ENCODE assay signal across 16 cellular contexts in genomic region chr5:150434502-150434901, GRCh38. TPM values are rescaled to one million over a fixed set of nuclear protein-coding genes. Genes with fewer than 3 reads are reported as not detected.
DNase-seq lines count a peak whose midpoint lies in the region; ATAC-seq, FAIRE-seq and TF ChIP-seq lines count a peak whose summit lies in the region.
"Had no signal": no experiment of that assay in that cellular context is flagged by ENCODE, and none has a peak within 500 bp of the region (broad histone marks: within the 10 kb centered on the region; RNA-seq: fewer than 3 reads in every experiment).

No MANE protein-coding gene starts in this region.

- no peak overlapping the region for H2AK9ac ChIP-seq in IMR-90 (replicated peaks; ENCODE audit: low read depth, low read length, poor library complexity)

- H3K4me1 Mint-ChIP-seq in activated CD4-positive, alpha-beta T cell treated with anti-CD3 and anti-CD28 coated beads, Interleukin-2, amount 10 ng/mL, durations not matched to agents 24 days and 14 days = peaks cover 8% of the 10 kb centered on the region

- H3K9me3 Mint-ChIP-seq in activated CD4-positive, alpha-beta T cell treated with anti-CD3 and anti-CD28 coated beads, Interleukin-2, amount 10 ng/mL, durations not matched to agents 24 days and 14 days = no peaks in the 10 kb centered on the region

- H4K8ac ChIP-seq in IMR-90 (ENCODE audit: low read depth in 2 of 2, low read length in 2 of 2) = no peak overlapping the region

- POLR2A ChIA-PET in IMR-90 (lab: Charles Lee; ENCODE audit: unreplicated experiment) = no interaction called here

- no peaks in the 10 kb centered on the region for H3K36me3 ChIP-seq in IMR-90 (ENCODE audit: control insufficient read depth, insufficient read depth, low read length)
- no peaks in the 10 kb centered on the region for H3K36me3 ChIP-seq in bronchial epithelial cell (ENCODE audit: control insufficient read depth, insufficient read depth, low read length)
- H3K36me3 ChIP-seq in keratinocyte (ENCODE audit: control insufficient read depth in 2 of 2, extremely low read depth in 1 of 2, insufficient read depth in 2 of 2, low read length in 2 of 2) = no peaks in the 10 kb centered on the region
- no peaks in the 10 kb centered on the region for H3K36me3 ChIP-seq in esophagus squamous epithelium

- no peak overlapping the region for H3K27ac Mint-ChIP-seq in activated CD4-positive, alpha-beta T cell treated with anti-CD3 and anti-CD28 coated beads, Interleukin-2, amount 10 ng/mL, durations not matched to agents 24 days and 14 days

- ATAC-seq in IMR-90 (ENCODE audit: low read depth) (peak; percentile 87), HG03354 (IDR thresholded peaks at IDR 0.05; ENCODE audit: poor library complexity, severe bottlenecking, unreplicated experiment) (no peak)

- CTCF ChIA-PET in IMR-90 (lab: Yijun Ruan, JAX) = interaction anchor here (1.3 kb wide), 1 partner anchor 57 kb away, joined by 3 read pairs; no protein-coding TSS in a partner anchor

- no peak for FAIRE-seq in bronchial epithelial cell (lab: Jason Lieb, UNC)
- peak; percentile 75 for FAIRE-seq in keratinocyte (lab: Jason Lieb, UNC)

- H3K79me1 ChIP-seq in IMR-90 (ENCODE audit: low read depth in 1 of 2, low read length in 2 of 2) = no peaks in the 10 kb centered on the region

- no peaks in the 10 kb centered on the region for H3K27me3 ChIP-seq in IMR-90 (ENCODE audit: control insufficient read depth, insufficient read depth, low read length)
- H3K27me3 ChIP-seq in bronchial epithelial cell (ENCODE audit: control insufficient read depth, insufficient read depth, low read length) = no peaks in the 10 kb centered on the region
- H3K27me3 ChIP-seq in keratinocyte (ENCODE audit: control insufficient read depth, extremely low read depth, insufficient read depth, low read length) = no peaks in the 10 kb centered on the region
- no peaks in the 10 kb centered on the region for H3K27me3 ChIP-seq in esophagus squamous epithelium

- dilution Hi-C loops in IMR-90 (cut with HindIII; ENCODE audit: low sequenced_read_pairs, unreplicated experiment) (no loop called here), keratinocyte (cut with MboI; ENCODE audit: extremely low pct_ligation_motif_present, low sequenced_read_pairs) (no loop called here)

- no TSS peak for BruUV-seq in IMR-90 (replicated peaks; lab: Mats Ljungman, UMichigan)

- H3K4me1 ChIP-seq in IMR-90 (ENCODE audit: control insufficient read depth, insufficient read depth, low read length) = peaks cover 5% of the 10 kb centered on the region
- peaks cover 25% of the 10 kb centered on the region for H3K4me1 ChIP-seq in keratinocyte (ENCODE audit: control insufficient read depth, extremely low read depth, insufficient read depth, low read length)
- peaks cover 3 to 23% (median 10%) of the 10 kb centered on the region in 3 donors for H3K4me1 ChIP-seq in esophagus squamous epithelium

- peak; percentile 93 for DNase-seq in AG08396 (ENCODE audit: low spot score)
- peak; percentile 98 for DNase-seq in IMR-90
- DNase-seq in bronchial epithelial cell (ENCODE audit: low read depth) = peak; percentile 98
- DNase-seq in keratinocyte (ENCODE audit: low read depth, low spot score) = peak; percentile 92
- DNase-seq in AML-193 (lab: John Stamatoyannopoulos, UW) = no peak
- DNase-seq in activated CD4-positive, alpha-beta T cell treated with anti-CD3 and anti-CD28 coated beads, Interleukin-2, amount 10 ng/mL, durations not matched to agents 24 days and 14 days = no peak
- no peak for DNase-seq in esophagus squamous epithelium (lab: John Stamatoyannopoulos, UW)
- DNase-seq: activated CD4-positive, CD25-positive, alpha-beta regulatory T cell treated with anti-CD3 and anti-CD28 coated beads, Interleukin-2, amount 50 U/mL, for 72 hours; activated T-cell treated with anti-CD3 and anti-CD28 coated beads, Interleukin-2, amount 50 U/mL, for 1 hour; amygdala; hypothalamus; KG1; NCI-H2029 treated with DMSO at 0.1 percent for 48 hours; stimulated activated CD4-positive, alpha-beta T cell treated with anti-CD3 and anti-CD28 coated beads, Interleukin-15, amount 100 ng/mL, for 24 hours had no signal

- peak overlapping the region; percentile 35 for H2BK5ac ChIP-seq in IMR-90 (ENCODE audit: low read depth, low read length, poor library complexity, severe bottlenecking)

- no peaks in the 10 kb centered on the region for H3K27me3 Mint-ChIP-seq in activated CD4-positive, alpha-beta T cell treated with anti-CD3 and anti-CD28 coated beads, Interleukin-2, amount 10 ng/mL, durations not matched to agents 24 days and 14 days

- WGBS in IMR-90 (ENCODE audit: extremely low coverage in 2 of 2, insufficient read length in 1 of 2), 2 experiments = no CpG with 5 or more reads among the region's 5 CpGs
- WGBS in esophagus squamous epithelium, 2 donors = 33 to 48% methylated on average over 4 of the region's 5 CpGs

- H3K4me3 ChIP-seq in IMR-90 (ENCODE audit: insufficient read depth, low read depth, low read length) (no peak overlapping the region), bronchial epithelial cell (ENCODE audit: low read depth, low read length) (no peak overlapping the region), keratinocyte (ENCODE audit: control insufficient read depth in 2 of 3, extremely low read depth in 1 of 3, insufficient read depth in 2 of 3, low read depth in 1 of 3, low read length in 3 of 3) (no peak overlapping the region), esophagus squamous epithelium (no peak overlapping the region)

- H3K14ac ChIP-seq in IMR-90 (replicated peaks; ENCODE audit: low read depth, low read length) = no peak overlapping the region

- no peak overlapping the region for H3K18ac ChIP-seq in IMR-90 (ENCODE audit: low read depth, low read length)

- no peak overlapping the region for H2AFZ ChIP-seq in IMR-90 (replicated peaks; ENCODE audit: low read length, poor library complexity)
- no peak overlapping the region for H2AFZ ChIP-seq in keratinocyte (ENCODE audit: control insufficient read depth, low read length)

- H3K79me2 ChIP-seq in keratinocyte (ENCODE audit: control insufficient read depth, insufficient read depth, low read length) = no peaks in the 10 kb centered on the region

- H3K23ac ChIP-seq in IMR-90 (ENCODE audit: low read depth, low read length) = no peak overlapping the region

- in situ Hi-C loops in IMR-90 (cut with MboI; ENCODE audit: low sequenced_read_pairs) = loop anchor here (10.0 to 25.0 kb wide), 3 partner anchors 170 to 797 kb away; no protein-coding TSS in a partner anchor

- H4K5ac ChIP-seq in IMR-90 (ENCODE audit: low read depth, low read length) = no peak overlapping the region

- H4K91ac ChIP-seq in IMR-90 (ENCODE audit: insufficient read depth, low read depth, low read length) = peak overlapping the region; percentile 7; the same call in 1 of the 2 replicates

- peak; percentile 24; the same call in 1 of the 2 replicates for TF ChIP-seq RAD21 in IMR-90 (IDR thresholded peaks at IDR 0.05; ENCODE audit: low read length)

- peak overlapping the region; percentile 12; the same call in 1 of the 2 replicates for H3K27ac ChIP-seq in IMR-90 (ENCODE audit: insufficient read depth, low read length)
- H3K27ac ChIP-seq in keratinocyte (ENCODE audit: control insufficient read depth, insufficient read depth, low read length) = no peak overlapping the region
- H3K27ac ChIP-seq in esophagus squamous epithelium = no peak overlapping the region

- TF ChIP-seq CTCF in IMR-90 (conservative IDR thresholded peaks at IDR 0.05; ENCODE audit: low read depth, low read length) (no peak), bronchial epithelial cell (IDR thresholded peaks at IDR 0.05; ENCODE audit: insufficient read depth, low read length, severe bottlenecking) (no peak), keratinocyte (optimal IDR thresholded peaks at IDR 0.05 in 1 of 3, IDR thresholded peaks at IDR 0.05 in 1 of 3, conservative IDR thresholded peaks at IDR 0.05 in 1 of 3; ENCODE audit: extremely low read depth in 1 of 3, insufficient read depth in 2 of 3, low read length in 3 of 3) (no peak), esophagus squamous epithelium (IDR thresholded peaks at IDR 0.05) (no peak)

- H3K9ac ChIP-seq in IMR-90 (ENCODE audit: low read depth, low read length) (no peak overlapping the region), keratinocyte (ENCODE audit: control insufficient read depth, extremely low read depth, insufficient read depth, low read length) (no peak overlapping the region)

- H3K9me1 ChIP-seq in IMR-90 (ENCODE audit: insufficient read depth, low read length) (peaks cover 3% of the 10 kb centered on the region; the same call in 1 of the 2 replicates), keratinocyte (ENCODE audit: control insufficient read depth, extremely low read depth, insufficient read depth, low read length) (no peaks in the 10 kb centered on the region)

- H3K36me3 Mint-ChIP-seq in activated CD4-positive, alpha-beta T cell treated with anti-CD3 and anti-CD28 coated beads, Interleukin-2, amount 10 ng/mL, durations not matched to agents 24 days and 14 days (ENCODE audit: low read depth) = no peaks in the 10 kb centered on the region

- H2AK5ac ChIP-seq in IMR-90 (ENCODE audit: low read depth, low read length) = no peak overlapping the region; the same call in 1 of the 2 replicates

- no peak overlapping the region for H3K4me2 ChIP-seq in IMR-90 (ENCODE audit: low read depth, low read length)
- no peak overlapping the region for H3K4me2 ChIP-seq in keratinocyte (ENCODE audit: control insufficient read depth, extremely low read depth, insufficient read depth, low read depth, low read length)

- no peak overlapping the region for H2BK15ac ChIP-seq in IMR-90 (ENCODE audit: low read depth, low read length)

- intact Hi-C loops in IMR-90 (cut with micrococcal nuclease) (loop anchor here (1.0 to 10.0 kb wide), 4 partner anchors 37 to 600 kb away; partner anchors contain the start of genes HMGXB3 and TIGD6), esophagus squamous epithelium (cut with DNase I) (loop anchor here (10.0 kb wide), 1 partner anchor 160 kb away; no protein-coding TSS in a partner anchor)
- intact Hi-C loops in activated CD4-positive, alpha-beta T cell treated with anti-CD3 and anti-CD28 coated beads, Interleukin-2, amount 10 ng/mL, durations not matched to agents 24 days and 14 days (cut with micrococcal nuclease) = no loop called here

- TF ChIP-seq POLR2A in IMR-90 (IDR thresholded peaks at IDR 0.05; ENCODE audit: low read depth, low read length) (no peak), esophagus squamous epithelium (IDR thresholded peaks at IDR 0.05) (no peak)

- H2BK120ac ChIP-seq in IMR-90 (ENCODE audit: low read depth, low read length) = peak overlapping the region; percentile 21; the same call in 1 of the 2 replicates

- H4K20me1 ChIP-seq in IMR-90 (ENCODE audit: insufficient read depth, low read length) = no peaks in the 10 kb centered on the region
- no peaks in the 10 kb centered on the region for H4K20me1 ChIP-seq in keratinocyte (ENCODE audit: control insufficient read depth, extremely low read depth, insufficient read depth, low read length)

- no peak overlapping the region for H3K4me3 Mint-ChIP-seq in activated CD4-positive, alpha-beta T cell treated with anti-CD3 and anti-CD28 coated beads, Interleukin-2, amount 10 ng/mL, durations not matched to agents 24 days and 14 days

- H2BK20ac ChIP-seq in IMR-90 (ENCODE audit: low read depth, low read length) = no peak overlapping the region

- H3K56ac ChIP-seq in IMR-90 (ENCODE audit: extremely low read depth, insufficient read depth, low read length) = no peak overlapping the region

- H3K9me3 ChIP-seq in IMR-90 (ENCODE audit: control insufficient read depth, insufficient read depth, low read length) (no peaks in the 10 kb centered on the region), keratinocyte (ENCODE audit: control insufficient read depth, low read depth, low read length) (no peaks in the 10 kb centered on the region), esophagus squamous epithelium (no peaks in the 10 kb centered on the region)

- H3K4ac ChIP-seq in IMR-90 (ENCODE audit: low read depth, low read length) = peak overlapping the region; percentile 10; the same call in 1 of the 2 replicates

RNA-seq across cellular contexts. Expression of gene RPS14, which starts 15.0 kb away (rescaled TPM):
- total RNA-seq in IMR-90 (2012; rRNA removed) = 7,310 and 7,583 TPM in 2 replicates
- 6,296 and 6,747 TPM in 2 replicates for polyA plus RNA-seq in IMR-90 (2012; rRNA removed)
- polyA plus RNA-seq in IMR-90 (2012; cell fraction: cytosol; rRNA removed) = 5,609 and 17,745 TPM in 2 replicates
- 873 and 3,349 TPM in 2 replicates for polyA plus RNA-seq in IMR-90 (2012; cell fraction: nucleus; rRNA removed; ENCODE audit: low replicate concordance)
- 5,672 and 8,789 TPM in 2 replicates for total RNA-seq in bronchial epithelial cell
- polyA plus RNA-seq in keratinocyte = 3,540 to 4,624 TPM (median 3,588 TPM) in 3 replicates
- 630 TPM for polyA plus RNA-seq in keratinocyte (2011; ENCODE audit: low read depth)
- 6,466 and 6,976 TPM in 2 replicates for polyA plus RNA-seq in keratinocyte (2011; cell fraction: cytosol; rRNA removed)
- 1,255 and 1,377 TPM in 2 replicates for polyA plus RNA-seq in keratinocyte (2011; cell fraction: nucleus; rRNA removed)
- 2,935 and 4,321 TPM in 2 replicates for polyA plus RNA-seq in keratinocyte (2012; ENCODE audit: low replicate concordance)
- polyA minus RNA-seq in keratinocyte = 778 to 1,315 TPM (median 1,196 TPM) in 3 replicates
- 781 TPM for polyA minus RNA-seq in keratinocyte (2011; cell fraction: cytosol; rRNA and poly(A)+ RNA removed)
- polyA minus RNA-seq in keratinocyte (2011; cell fraction: nucleus; rRNA and poly(A)+ RNA removed) = 129 and 187 TPM in 2 replicates
- 2,567 and 2,587 TPM in 2 replicates for total RNA-seq in activated CD4-positive, alpha-beta T cell treated with anti-CD3 and anti-CD28 coated beads, Interleukin-2, amount 10 ng/mL, durations not matched to agents 24 days and 14 days
- total RNA-seq in esophagus squamous epithelium = 1,000 to 10,000 TPM; 1,098 to 4,026 (median 2,484) TPM

RNA-seq across cellular contexts. Expression of gene CD74, which starts 21.8 kb away (rescaled TPM):
- total RNA-seq in IMR-90 (2012; rRNA removed) (0.18 and 0.28 TPM in 2 replicates), bronchial epithelial cell (1.1 and 3.8 TPM in 2 replicates), esophagus squamous epithelium (1,000 to 10,000 TPM in 1 of 4 donors, 100 to 1,000 TPM in 2, 10 to 100 TPM in 1; 91.0 to 1,037 (median 261) TPM)
- polyA plus RNA-seq in IMR-90 (2012; rRNA removed) (1.1 and 1.5 TPM in 2 replicates), keratinocyte (0.71 to 1.8 TPM (median 1.3 TPM) in 3 replicates)
- 1.4 and 3.4 TPM in 2 replicates for polyA plus RNA-seq in IMR-90 (2012; cell fraction: cytosol; rRNA removed)
- 0.60 and 0.64 TPM in 2 replicates for polyA plus RNA-seq in IMR-90 (2012; cell fraction: nucleus; rRNA removed; ENCODE audit: low replicate concordance)
- polyA plus RNA-seq in keratinocyte (2011; ENCODE audit: low read depth) = 0.24 TPM
- 1.1 and 1.5 TPM in 2 replicates for polyA plus RNA-seq in keratinocyte (2011; cell fraction: cytosol; rRNA removed)
- polyA plus RNA-seq in keratinocyte (2011; cell fraction: nucleus; rRNA removed) = 1.8 and 2.2 TPM in 2 replicates
- 0.52 and 2.0 TPM in 2 replicates for polyA plus RNA-seq in keratinocyte (2012; ENCODE audit: low replicate concordance)
- 0.90 to 1.9 TPM (median 0.96 TPM) in 3 replicates for polyA minus RNA-seq in keratinocyte
- not detected for polyA minus RNA-seq in keratinocyte (2011; cell fraction: cytosol; rRNA and poly(A)+ RNA removed)
- polyA minus RNA-seq in keratinocyte (2011; cell fraction: nucleus; rRNA and poly(A)+ RNA removed) = 0.32 and 2.6 TPM in 2 replicates
- 322 and 325 TPM in 2 replicates for total RNA-seq in activated CD4-positive, alpha-beta T cell treated with anti-CD3 and anti-CD28 coated beads, Interleukin-2, amount 10 ng/mL, durations not matched to agents 24 days and 14 days
- total RNA-seq: osteocyte had no signal

Comparison
In these comparisons a context has a peak if more than half of its experiments do, and no peak if none do; other contexts are left out.
1. DNase-seq: peak in AG08396 (single experiment), IMR-90 (single experiment), bronchial epithelial cell (single experiment) and keratinocyte (single experiment); none in AML-193 (0 of 2), activated CD4-positive, alpha-beta T cell treated with anti-CD3 and anti-CD28 coated beads, Interleukin-2, amount 10 ng/mL, durations not matched to agents 24 days and 14 days (single experiment) and esophagus squamous epithelium (single experiment).
2. RNA of gene CD74, which starts 21.8 kb away (total RNA-seq): 91.0 to 1,037 TPM in esophagus squamous epithelium and 322 to 325 TPM in activated CD4-positive, alpha-beta T cell treated with anti-CD3 and anti-CD28 coated beads, Interleukin-2, amount 10 ng/mL, durations not matched to agents 24 days and 14 days; 1.1 to 3.8 TPM in bronchial epithelial cell and 0.18 to 0.28 TPM in IMR-90; every median in the first group is over 10 times any median in the second.